In genomic region chr11:114883472-114883871, GRCh38 we compare ENCODE assay signal across 13 cellular contexts.
DNase-seq lines count a peak whose midpoint lies in the region; ATAC-seq and TF ChIP-seq lines count a peak whose summit lies in the region.
"Had no signal": no experiment of that assay in that cellular context is flagged by ENCODE, and none has a peak within 500 bp of the region (broad histone marks: within the 10 kb centered on the region; RNA-seq: fewer than 3 reads in every experiment).

No MANE protein-coding gene starts in this region.

- H3K27ac ChIP-seq in heart left ventricle (peak overlapping the region in 3 of 12 donors; percentile 1 to 34 (median 20)), right atrium auricular region (peak overlapping the region in 1 of 2 donors; percentile 46), left ventricle myocardium inferior (replicated peaks) (no peak overlapping the region)
- H3K27ac ChIP-seq: A549, C4-2B had no signal

- WGBS in heart left ventricle, 4 donors, result 54 to 62% (median 57%) methylated on average over 3 of the region's 3 CpGs

- DNase-seq in heart left ventricle, result peak in 3 of 5 donors; percentile 11 to 55 (median 46)
- DNase-seq in right atrium auricular region (ENCODE audit: low spot score), result no peak
- DNase-seq in astrocyte of the hippocampus (ENCODE audit: low read depth, low spot score), result peak; percentile 9
- peak; percentile 22 for DNase-seq in left ventricle myocardium inferior
- no peak for DNase-seq in stimulated activated CD4-positive, alpha-beta T cell treated with anti-CD3 and anti-CD28 coated beads, Interleukin-12 subunit alpha, Interleukin-12 subunit beta, amount 100 ng/mL, for 4 hours
- DNase-seq in NCI-H748 treated with DMSO at 0.1 percent for 48 hours (lab: John Stamatoyannopoulos, UW), result no peak
- DNase-seq: BE2C; CD4-positive, alpha-beta memory T cell; DMS79; H7 had no signal

- H3K36me3 ChIP-seq in heart left ventricle, result no peaks in the 10 kb centered on the region
- no peaks in the 10 kb centered on the region for H3K36me3 ChIP-seq in right atrium auricular region
- H3K36me3 ChIP-seq in left ventricle myocardium inferior, result no peaks in the 10 kb centered on the region
- H3K36me3 ChIP-seq: BE2C had no signal

- ATAC-seq in heart left ventricle, result peak in 3 of 4 donors; percentile 71 to 88 (median 78)
- ATAC-seq: A549, GM23338 had no signal

- no peak for TF ChIP-seq POLR2A in heart left ventricle (IDR thresholded peaks at IDR 0.05)

- H3K4me3 ChIP-seq in heart left ventricle (no peak overlapping the region), right atrium auricular region (no peak overlapping the region), left ventricle myocardium inferior (no peak overlapping the region)
- H3K4me3 ChIP-seq: A549, GM23338 had no signal

- intact Hi-C loops in heart left ventricle (cut with DNase I), result no loop called here
- intact Hi-C loops in left ventricle myocardium inferior (cut with micrococcal nuclease), result no loop called here

- peaks cover 0 to 5% (median 0%) of the 10 kb centered on the region in 12 donors for H3K9me3 ChIP-seq in heart left ventricle
- no peaks in the 10 kb centered on the region for H3K9me3 ChIP-seq in right atrium auricular region
- H3K9me3 ChIP-seq in left ventricle myocardium inferior (replicated peaks), result no peaks in the 10 kb centered on the region
- H3K9me3 ChIP-seq: A549, BE2C had no signal

- H3K4me1 ChIP-seq in heart left ventricle (peaks cover 0 to 8% (median 0%) of the 10 kb centered on the region in 12 donors), right atrium auricular region (no peaks in the 10 kb centered on the region), left ventricle myocardium inferior (peaks cover 7% of the 10 kb centered on the region)
- H3K4me1 ChIP-seq: A549, BE2C had no signal

- TF ChIP-seq CTCF in heart left ventricle (IDR thresholded peaks at IDR 0.05) (no peak), right atrium auricular region (IDR thresholded peaks at IDR 0.05) (no peak), left ventricle myocardium inferior (IDR thresholded peaks at IDR 0.05; ENCODE audit: borderline replicate concordance) (no peak)

- H3K27me3 ChIP-seq in heart left ventricle, result no peaks in the 10 kb centered on the region
- no peaks in the 10 kb centered on the region for H3K27me3 ChIP-seq in right atrium auricular region
- H3K27me3 ChIP-seq in left ventricle myocardium inferior (ENCODE audit: low read depth), result no peaks in the 10 kb centered on the region
- H3K27me3 ChIP-seq: BE2C had no signal

Comparison
In these comparisons a context has a peak if more than half of its experiments do, and no peak if none do; other contexts are left out.
1. DNase-seq: peak in heart left ventricle (3 of 5), astrocyte of the hippocampus (single experiment) and left ventricle myocardium inferior (single experiment); none in right atrium auricular region (single experiment), stimulated activated CD4-positive, alpha-beta T cell treated with anti-CD3 and anti-CD28 coated beads, Interleukin-12 subunit alpha, Interleukin-12 subunit beta, amount 100 ng/mL, for 4 hours (single experiment) and NCI-H748 treated with DMSO at 0.1 percent for 48 hours (single experiment).